In genomic region chr10:59880019-59880717, GRCh38 we compare ENCODE assay signal across 12 cellular contexts. TPM values are rescaled to one million over a fixed set of nuclear protein-coding genes. Genes with fewer than 3 reads are reported as not detected.
DNase-seq lines count a peak whose midpoint lies in the region; ATAC-seq and TF ChIP-seq lines count a peak whose summit lies in the region.
"Had no signal": no experiment of that assay in that cellular context is flagged by ENCODE, and none has a peak within 500 bp of the region (broad histone marks: within the 10 kb centered on the region; RNA-seq: fewer than 3 reads in every experiment).

No MANE protein-coding gene starts in this region.

- H3K4me1 Mint-ChIP-seq in activated CD4-positive, alpha-beta T cell treated with anti-CD3 and anti-CD28 coated beads, Interleukin-2, amount 10 ng/mL, durations not matched to agents 24 days and 14 days = peaks cover 70% of the 10 kb centered on the region
- peaks cover 61% of the 10 kb centered on the region for H3K4me1 Mint-ChIP-seq in activated CD4-positive, alpha-beta T cell treated with anti-CD3 and anti-CD28 coated beads, Interleukin-2, amount 10 ng/mL, durations not matched to agents 7 days and 5 days
- peaks cover 57% of the 10 kb centered on the region for H3K4me1 Mint-ChIP-seq in GM23338
- peaks cover 78% of the 10 kb centered on the region for H3K4me1 Mint-ChIP-seq in activated naive CD8-positive, alpha-beta T cell (ENCODE audit: low read depth)
- peaks cover 55 to 82% of the 10 kb centered on the region in 2 donors for H3K4me1 Mint-ChIP-seq in stimulated activated naive B cell treated with anti-CD40 and anti-IgM and Interleukin-4, amounts not matched to agents 10 μg/mL and 1 μg/mL and 100 μg/mL, for 72 hours

- no peaks in the 10 kb centered on the region for H3K27me3 ChIP-seq in GM23338 (ENCODE audit: insufficient read depth)
- H3K27me3 ChIP-seq: dorsolateral prefrontal cortex, MG63 had no signal

- H3K9me2 ChIP-seq in GM23338 (ENCODE audit: insufficient read depth) = 0 out of 2 replicates have a peak, but pooled peaks cover under 1% of the 10 kb centered on the region

- no peak for ATAC-seq in GM23338
- ATAC-seq in stimulated activated naive B cell treated with anti-CD40 and anti-IgM and Interleukin-4, amounts not matched to agents 10 μg/mL and 1 μg/mL and 100 μg/mL, for 72 hours (replicated peaks) = peak in 1 of 2 donors; percentile 7

- intact Hi-C loops in activated CD4-positive, alpha-beta T cell treated with anti-CD3 and anti-CD28 coated beads, Interleukin-2, amount 10 ng/mL, durations not matched to agents 24 days and 14 days (cut with micrococcal nuclease) = loop anchor here (2.0 to 5.0 kb wide), 4 partner anchors 15 to 852 kb away; no protein-coding TSS in a partner anchor

- H3K27me3 Mint-ChIP-seq in activated CD4-positive, alpha-beta T cell treated with anti-CD3 and anti-CD28 coated beads, Interleukin-2, amount 10 ng/mL, durations not matched to agents 24 days and 14 days = no peaks in the 10 kb centered on the region
- no peaks in the 10 kb centered on the region for H3K27me3 Mint-ChIP-seq in activated CD4-positive, alpha-beta T cell treated with anti-CD3 and anti-CD28 coated beads, Interleukin-2, amount 10 ng/mL, durations not matched to agents 7 days and 5 days
- H3K27me3 Mint-ChIP-seq in GM23338 (ENCODE audit: insufficient read depth, low read depth, poor library complexity) = no peaks in the 10 kb centered on the region
- no peaks in the 10 kb centered on the region for H3K27me3 Mint-ChIP-seq in activated naive CD8-positive, alpha-beta T cell
- no peaks in the 10 kb centered on the region for H3K27me3 Mint-ChIP-seq in stimulated activated naive B cell treated with anti-CD40 and anti-IgM and Interleukin-4, amounts not matched to agents 10 μg/mL and 1 μg/mL and 100 μg/mL, for 72 hours

- no peak overlapping the region for H3K4me3 ChIP-seq in GM23338
- H3K4me3 ChIP-seq: dorsolateral prefrontal cortex, MG63 had no signal

- H3K4me1 ChIP-seq in GM23338 (ENCODE audit: insufficient read depth) = peaks cover 30% of the 10 kb centered on the region

- no peak overlapping the region for H3K27ac ChIP-seq in GM23338 (ENCODE audit: low read depth)
- H3K27ac ChIP-seq: dorsolateral prefrontal cortex had no signal

- no peaks in the 10 kb centered on the region for H3K9me3 Mint-ChIP-seq in activated CD4-positive, alpha-beta T cell treated with anti-CD3 and anti-CD28 coated beads, Interleukin-2, amount 10 ng/mL, durations not matched to agents 24 days and 14 days
- H3K9me3 Mint-ChIP-seq in activated CD4-positive, alpha-beta T cell treated with anti-CD3 and anti-CD28 coated beads, Interleukin-2, amount 10 ng/mL, durations not matched to agents 7 days and 5 days = no peaks in the 10 kb centered on the region
- H3K9me3 Mint-ChIP-seq in GM23338 = no peaks in the 10 kb centered on the region
- no peaks in the 10 kb centered on the region for H3K9me3 Mint-ChIP-seq in activated naive CD8-positive, alpha-beta T cell (ENCODE audit: low read depth)
- H3K9me3 Mint-ChIP-seq in stimulated activated naive B cell treated with anti-CD40 and anti-IgM and Interleukin-4, amounts not matched to agents 10 μg/mL and 1 μg/mL and 100 μg/mL, for 72 hours = no peaks in the 10 kb centered on the region
- H3K9me3 Mint-ChIP-seq: HFFc6 had no signal

- peak overlapping the region; percentile 92 for H3K27ac Mint-ChIP-seq in activated CD4-positive, alpha-beta T cell treated with anti-CD3 and anti-CD28 coated beads, Interleukin-2, amount 10 ng/mL, durations not matched to agents 24 days and 14 days
- H3K27ac Mint-ChIP-seq in activated CD4-positive, alpha-beta T cell treated with anti-CD3 and anti-CD28 coated beads, Interleukin-2, amount 10 ng/mL, durations not matched to agents 7 days and 5 days = no peak overlapping the region
- no peak overlapping the region for H3K27ac Mint-ChIP-seq in GM23338
- H3K27ac Mint-ChIP-seq in activated naive CD8-positive, alpha-beta T cell = peak overlapping the region; percentile 78
- peak overlapping the region; percentile 81 for H3K27ac Mint-ChIP-seq in stimulated activated naive B cell treated with anti-CD40 and anti-IgM and Interleukin-4, amounts not matched to agents 10 μg/mL and 1 μg/mL and 100 μg/mL, for 72 hours
- H3K27ac Mint-ChIP-seq: HFFc6 had no signal

- peaks cover 93% of the 10 kb centered on the region for H3K79me2 ChIP-seq in GM23338 (replicated peaks; ENCODE audit: insufficient read depth)

- no peak for DNase-seq in activated CD4-positive, alpha-beta T cell treated with anti-CD3 and anti-CD28 coated beads, Interleukin-2, amount 10 ng/mL, durations not matched to agents 24 days and 14 days
- DNase-seq in activated CD4-positive, alpha-beta T cell treated with anti-CD3 and anti-CD28 coated beads, Interleukin-2, amount 10 ng/mL, durations not matched to agents 7 days and 5 days = no peak
- no peak for DNase-seq in GM23338 (ENCODE audit: low spot score)
- DNase-seq in stimulated activated naive B cell treated with anti-CD40 and anti-IgM and Interleukin-4, amounts not matched to agents 10 μg/mL and 1 μg/mL and 100 μg/mL, for 72 hours = no peak
- DNase-seq in NAMALWA (ENCODE audit: low spot score) = no peak
- no peak for DNase-seq in DMS153 treated with DMSO at 0.1 percent for 48 hours (lab: John Stamatoyannopoulos, UW; ENCODE audit: unreplicated experiment)
- no peak for DNase-seq in NCI-H1694 (lab: John Stamatoyannopoulos, UW)
- DNase-seq: dorsolateral prefrontal cortex, HFFc6, MG63, SHP77 treated with DMSO at 0.1 percent for 48 hours had no signal

- peaks cover 24% of the 10 kb centered on the region; the same call in 1 of the 2 replicates for H4K20me1 ChIP-seq in GM23338 (replicated peaks; ENCODE audit: insufficient read depth)

- CTCF ChIA-PET in activated CD4-positive, alpha-beta T cell treated with anti-CD3 and anti-CD28 coated beads, Interleukin-2, amount 10 ng/mL, durations not matched to agents 7 days and 5 days (lab: Charles Lee) = interaction anchor here (0.6 to 1.2 kb wide), 3 partner anchors 11 to 300 kb away, joined by 3 to 10 read pairs (median 4); partner anchors contain the start of gene CCDC6

- H2AFZ ChIP-seq in GM23338 = no peak overlapping the region

- H3K36me3 ChIP-seq in GM23338 (ENCODE audit: insufficient read depth) = no peaks in the 10 kb centered on the region
- H3K36me3 ChIP-seq: MG63 had no signal

- H3K4me3 Mint-ChIP-seq in activated CD4-positive, alpha-beta T cell treated with anti-CD3 and anti-CD28 coated beads, Interleukin-2, amount 10 ng/mL, durations not matched to agents 24 days and 14 days = peak overlapping the region; percentile 69
- H3K4me3 Mint-ChIP-seq in activated CD4-positive, alpha-beta T cell treated with anti-CD3 and anti-CD28 coated beads, Interleukin-2, amount 10 ng/mL, durations not matched to agents 7 days and 5 days = no peak overlapping the region
- H3K4me3 Mint-ChIP-seq in GM23338 = no peak overlapping the region
- H3K4me3 Mint-ChIP-seq in activated naive CD8-positive, alpha-beta T cell = peak overlapping the region; percentile 64
- H3K4me3 Mint-ChIP-seq in stimulated activated naive B cell treated with anti-CD40 and anti-IgM and Interleukin-4, amounts not matched to agents 10 μg/mL and 1 μg/mL and 100 μg/mL, for 72 hours = peak overlapping the region; percentile 1 to 70
- H3K4me3 Mint-ChIP-seq: HFFc6 had no signal

- no peak overlapping the region for H3K4me2 ChIP-seq in GM23338

- H3K36me3 Mint-ChIP-seq in activated CD4-positive, alpha-beta T cell treated with anti-CD3 and anti-CD28 coated beads, Interleukin-2, amount 10 ng/mL, durations not matched to agents 24 days and 14 days (ENCODE audit: low read depth) = peaks cover 28% of the 10 kb centered on the region
- H3K36me3 Mint-ChIP-seq in activated CD4-positive, alpha-beta T cell treated with anti-CD3 and anti-CD28 coated beads, Interleukin-2, amount 10 ng/mL, durations not matched to agents 7 days and 5 days (ENCODE audit: low read depth) = peaks cover 6% of the 10 kb centered on the region
- no peaks in the 10 kb centered on the region for H3K36me3 Mint-ChIP-seq in GM23338 (ENCODE audit: low read depth)
- H3K36me3 Mint-ChIP-seq in activated naive CD8-positive, alpha-beta T cell = peaks cover 18% of the 10 kb centered on the region
- peaks cover 11 to 19% of the 10 kb centered on the region in 2 donors for H3K36me3 Mint-ChIP-seq in stimulated activated naive B cell treated with anti-CD40 and anti-IgM and Interleukin-4, amounts not matched to agents 10 μg/mL and 1 μg/mL and 100 μg/mL, for 72 hours

- POLR2A ChIA-PET in activated CD4-positive, alpha-beta T cell treated with anti-CD3 and anti-CD28 coated beads, Interleukin-2, amount 10 ng/mL, durations not matched to agents 7 days and 5 days (lab: Charles Lee) = no interaction called here

- TF ChIP-seq CTCF in GM23338 (conservative IDR thresholded peaks at IDR 0.05; ENCODE audit: low read depth in 2 of 2) = peak; percentile 9 to 15; a peak in 1 of 4 replicates

- H3F3A ChIP-seq in GM23338 (replicated peaks; ENCODE audit: low read depth) = 0 out of 2 replicates have a peak, but pooled peaks cover 4% of the 10 kb centered on the region

RNA-seq across cellular contexts. Expression of gene CCDC6, which starts 26.2 kb away (rescaled TPM):
- 83.2 and 85.1 TPM in 2 replicates for total RNA-seq in activated CD4-positive, alpha-beta T cell treated with anti-CD3 and anti-CD28 coated beads, Interleukin-2, amount 10 ng/mL, durations not matched to agents 24 days and 14 days
- total RNA-seq in activated CD4-positive, alpha-beta T cell treated with anti-CD3 and anti-CD28 coated beads, Interleukin-2, amount 10 ng/mL, durations not matched to agents 7 days and 5 days = 10 to 100 TPM; 18.9 to 21.8 TPM
- 66.9 and 69.4 TPM in 2 replicates for total RNA-seq in GM23338 (2014; rRNA removed; shearing (Covaris generic))
- 32.1 and 32.5 TPM in 2 replicates for polyA plus RNA-seq in GM23338 (2016; fragmentation: Nextera tagmentation; extraction: Ambion mirVana)

Comparison
In these comparisons a context has a peak if more than half of its experiments do, and no peak if none do; other contexts are left out.
1. H3K27ac Mint-ChIP-seq: peak in activated CD4-positive, alpha-beta T cell treated with anti-CD3 and anti-CD28 coated beads, Interleukin-2, amount 10 ng/mL, durations not matched to agents 24 days and 14 days (single experiment), activated naive CD8-positive, alpha-beta T cell (single experiment) and stimulated activated naive B cell treated with anti-CD40 and anti-IgM and Interleukin-4, amounts not matched to agents 10 μg/mL and 1 μg/mL and 100 μg/mL, for 72 hours (single experiment); none in activated CD4-positive, alpha-beta T cell treated with anti-CD3 and anti-CD28 coated beads, Interleukin-2, amount 10 ng/mL, durations not matched to agents 7 days and 5 days (single experiment) and GM23338 (single experiment).
2. H3K4me3 Mint-ChIP-seq: peak in activated CD4-positive, alpha-beta T cell treated with anti-CD3 and anti-CD28 coated beads, Interleukin-2, amount 10 ng/mL, durations not matched to agents 24 days and 14 days (single experiment), activated naive CD8-positive, alpha-beta T cell (single experiment) and stimulated activated naive B cell treated with anti-CD40 and anti-IgM and Interleukin-4, amounts not matched to agents 10 μg/mL and 1 μg/mL and 100 μg/mL, for 72 hours (2 of 2); none in activated CD4-positive, alpha-beta T cell treated with anti-CD3 and anti-CD28 coated beads, Interleukin-2, amount 10 ng/mL, durations not matched to agents 7 days and 5 days (single experiment) and GM23338 (single experiment).